29 cellular contexts compared by ENCODE assay signal in the genomic region with DNA sequence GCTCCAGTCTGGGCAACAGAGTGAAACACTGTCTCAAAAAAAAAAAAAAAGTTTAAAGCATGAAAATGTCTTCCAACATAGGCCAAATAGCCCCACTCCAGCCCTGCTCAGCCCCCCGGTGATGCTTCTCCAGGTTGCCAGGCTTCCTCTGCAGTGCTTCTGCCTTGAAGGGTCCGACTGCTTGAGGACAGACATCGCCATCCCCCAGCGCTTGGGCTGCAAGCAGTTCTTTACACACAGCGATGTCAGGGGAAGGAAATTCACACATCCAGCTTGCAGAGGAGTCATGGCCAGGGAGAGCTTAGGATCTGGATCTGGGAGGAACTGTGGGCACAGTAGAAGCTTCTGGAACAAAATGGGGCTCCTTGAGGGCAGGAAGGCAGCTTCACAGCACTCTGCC. TPM values are rescaled to one million over a fixed set of nuclear protein-coding genes. Genes with fewer than 3 reads are reported as not detected.
A peak's percentile ranks its signal among the peaks of the same experiment; 100 is the strongest.
DNase-seq lines count a peak whose midpoint lies in the region; ATAC-seq and TF ChIP-seq lines count a peak whose summit lies in the region.
"Had no signal": no experiment of that assay in that cellular context is flagged by ENCODE, and none has a peak within 500 bp of the region (broad histone marks: within the 10 kb centered on the region; RNA-seq: fewer than 3 reads in every experiment).

No MANE protein-coding gene starts in this region.

- H3K27ac Mint-ChIP-seq in Caco-2 (ENCODE audit: unreplicated experiment), result peak overlapping the region; percentile 4

- H3K4me1 Mint-ChIP-seq in Caco-2 (ENCODE audit: low read depth, unreplicated experiment), result peaks cover 30% of the 10 kb centered on the region

- BruUV-seq in Caco-2 (replicated peaks; lab: Mats Ljungman, UMichigan), result no TSS peak

- no peak overlapping the region for H3K4me3 Mint-ChIP-seq in Caco-2 (ENCODE audit: unreplicated experiment)
- H3K4me3 Mint-ChIP-seq: CD4-positive, alpha-beta memory T cell had no signal

- H3K27me3 ChIP-seq in Caco-2 (replicated peaks; ENCODE audit: control insufficient read depth, insufficient read depth, low read length) (no peaks in the 10 kb centered on the region), SJSA1 (replicated peaks) (no peaks in the 10 kb centered on the region), neuronal stem cell (ENCODE audit: control insufficient read depth in 3 of 3, insufficient read depth in 3 of 3, low read depth in 1 of 3, low read length in 3 of 3) (peaks cover 0 to 19% (median 0%) of the 10 kb centered on the region in 3 experiments)
- H3K27me3 ChIP-seq: SJCRH30 had no signal

- peak overlapping the region; percentile 62 for H3K18ac ChIP-seq in neuronal stem cell (ENCODE audit: low read length)

- H2BK15ac ChIP-seq in neuronal stem cell (ENCODE audit: low read length), result no peak overlapping the region

- no peak overlapping the region for H2AK5ac ChIP-seq in neuronal stem cell (ENCODE audit: low read depth, low read length)

- intact Hi-C loops in Caco-2 (cut with micrococcal nuclease; ENCODE audit: unreplicated experiment), result no loop called here

- no peak overlapping the region for H4K8ac ChIP-seq in neuronal stem cell (ENCODE audit: low read depth, low read length)

- POLR2A ChIA-PET in Caco-2 (lab: Charles Lee), result no interaction called here

- H3K27ac ChIP-seq in SJSA1 (0 out of 2 replicates have a peak overlapping the region, but pooled peaks have one; percentile 3), neuronal stem cell (replicated peaks; ENCODE audit: low read length) (no peak overlapping the region)
- H3K27ac ChIP-seq: PC-9, SJCRH30 had no signal

- H3K4me3 ChIP-seq in Caco-2 (ENCODE audit: low read depth, low read length) (no peak overlapping the region), SJSA1 (no peak overlapping the region), neuronal stem cell (ENCODE audit: low read length in 2 of 2) (no peak overlapping the region)
- H3K4me3 ChIP-seq: PC-9, SJCRH30 had no signal

- no peak for TF ChIP-seq CTCF in Caco-2 (IDR thresholded peaks at IDR 0.05; ENCODE audit: insufficient read depth in 1 of 2, low read depth in 1 of 2, low read length in 1 of 2, severe bottlenecking in 1 of 2, unreplicated experiment in 1 of 2)

- no peak overlapping the region for H3K23ac ChIP-seq in neuronal stem cell (ENCODE audit: low read depth, low read length, poor library complexity)

- no peaks in the 10 kb centered on the region for H3K79me1 ChIP-seq in neuronal stem cell (ENCODE audit: low read depth, low read length)

- H2BK120ac ChIP-seq in neuronal stem cell (ENCODE audit: low read depth, low read length), result no peak overlapping the region

- CTCF ChIA-PET in Caco-2 (lab: Charles Lee), result no interaction called here

- no peaks in the 10 kb centered on the region for H3K9me3 Mint-ChIP-seq in Caco-2 (ENCODE audit: unreplicated experiment)

- no peaks in the 10 kb centered on the region for H3K27me3 Mint-ChIP-seq in Caco-2 (ENCODE audit: insufficient read depth, unreplicated experiment)

- no peaks in the 10 kb centered on the region for H3K36me3 Mint-ChIP-seq in Caco-2 (ENCODE audit: insufficient read depth, unreplicated experiment)
- H3K36me3 Mint-ChIP-seq: CD4-positive, alpha-beta memory T cell had no signal

- H4K91ac ChIP-seq in neuronal stem cell (ENCODE audit: low read depth, low read length, poor library complexity), result no peak overlapping the region

- ATAC-seq in HG02840 (IDR thresholded peaks at IDR 0.05; ENCODE audit: low FRiP score, unreplicated experiment) (no peak), GM19324 (IDR thresholded peaks at IDR 0.05; ENCODE audit: low FRiP score, unreplicated experiment) (no peak)
- ATAC-seq: Right ventricle myocardium inferior had no signal

- H3K9ac ChIP-seq in neuronal stem cell (ENCODE audit: low read depth, low read length, poor library complexity), result no peak overlapping the region

- no peak for DNase-seq in Caco-2
- DNase-seq in SJSA1 (ENCODE audit: low read depth in 1 of 2, low spot score in 2 of 2), result no peak
- DNase-seq in left kidney (ENCODE audit: low read depth, low spot score), result peak; percentile 18
- no peak for DNase-seq in neuronal stem cell (ENCODE audit: low spot score)
- no peak for DNase-seq in activated T-cell treated with anti-CD3 and anti-CD28 coated beads, Interleukin-2, amount 50 U/mL, for 1 hour
- DNase-seq in T-helper 9 cell, result no peak
- DNase-seq: C1 segment of cervical spinal cord; CD4-positive, alpha-beta memory T cell; COR-L47; DMS 273 treated with DMSO at 0.1 percent for 48 hours; DMS79 treated with DMSO at 0.1 percent for 48 hours; GF-D8; KBM-7; NCI-H1105 treated with DMSO at 0.1 percent for 48 hours; NCI-H146; NCI-H2029; NCI-H446; NCI-H526; NCI-H82; NK-92 treated with Interleukin-12 subunit alpha and Interleukin-12 subunit beta, amount 100 ng/mL, for 24 hours; PC-9; SJCRH30 had no signal

- H3K36me3 ChIP-seq in Caco-2 (ENCODE audit: control insufficient read depth, insufficient read depth, low read length) (no peaks in the 10 kb centered on the region), SJSA1 (no peaks in the 10 kb centered on the region), neuronal stem cell (replicated peaks in 1 of 2; ENCODE audit: control insufficient read depth in 2 of 2, insufficient read depth in 2 of 2, low read length in 2 of 2) (no peaks in the 10 kb centered on the region)
- H3K36me3 ChIP-seq: SJCRH30 had no signal

- no peaks in the 10 kb centered on the region; the same call in 1 of the 2 replicates for H3K9me3 ChIP-seq in Caco-2
- H3K9me3 ChIP-seq in SJSA1 (replicated peaks), result no peaks in the 10 kb centered on the region
- H3K9me3 ChIP-seq in neuronal stem cell (replicated peaks in 1 of 2; ENCODE audit: control insufficient read depth in 2 of 2, insufficient read depth in 1 of 2, low read depth in 1 of 2, low read length in 2 of 2), result no peaks in the 10 kb centered on the region
- H3K9me3 ChIP-seq: SJCRH30 had no signal

- H3K4me1 ChIP-seq in Caco-2, result peaks cover 20% of the 10 kb centered on the region
- peaks cover 37% of the 10 kb centered on the region for H3K4me1 ChIP-seq in SJSA1 (replicated peaks)
- peaks cover 0 to 5% of the 10 kb centered on the region in 2 donors for H3K4me1 ChIP-seq in neuronal stem cell (ENCODE audit: control insufficient read depth in 2 of 2, insufficient read depth in 1 of 2, low read depth in 1 of 2, low read length in 2 of 2)

- no peak overlapping the region for H3K4me2 ChIP-seq in neuronal stem cell (ENCODE audit: insufficient read depth, low read length, poor library complexity, severe bottlenecking)
- H3K4me2 ChIP-seq: PC-9 had no signal

- no peak overlapping the region for H3K14ac ChIP-seq in neuronal stem cell (ENCODE audit: low read length)

- no peak overlapping the region for H3K4ac ChIP-seq in neuronal stem cell (ENCODE audit: low read length)

- WGBS in neuronal stem cell (ENCODE audit: extremely low coverage in 2 of 2, insufficient read length in 2 of 2, insufficient replicate concordance in 1 of 2), 2 donors, result no CpG with 5 or more reads among the region's 5 CpGs

- no peak overlapping the region for H2AFZ ChIP-seq in neuronal stem cell (ENCODE audit: low read length)
- H2AFZ ChIP-seq: PC-9 had no signal

- no peak overlapping the region for H2BK5ac ChIP-seq in neuronal stem cell (ENCODE audit: low read length)

- no peak overlapping the region for H2BK12ac ChIP-seq in neuronal stem cell (ENCODE audit: low read length)

RNA-seq across cellular contexts. Expression of a gene that starts 26.9 kb away (rescaled TPM):
- total RNA-seq in Caco-2 (2022), result not detected in 2 replicates
- total RNA-seq in SJSA1 (2014; rRNA removed; shearing (Covaris generic)), result not detected in 2 replicates
- polyA plus RNA-seq in neuronal stem cell (2013, experiment 1 of 2), result not detected
- not detected for polyA plus RNA-seq in neuronal stem cell (2013, experiment 2 of 2)
- total RNA-seq: CD4-positive, alpha-beta memory T cell; HT1080; LHCN-M2; MCF 10A; PC-9; Right ventricle myocardium inferior; RPMI7951; SJCRH30 had no signal
- polyA plus RNA-seq: CD4-positive, alpha-beta memory T cell had no signal
